Comparison of ENCODE assay signal across 12 cellular contexts in the genomic region with DNA sequence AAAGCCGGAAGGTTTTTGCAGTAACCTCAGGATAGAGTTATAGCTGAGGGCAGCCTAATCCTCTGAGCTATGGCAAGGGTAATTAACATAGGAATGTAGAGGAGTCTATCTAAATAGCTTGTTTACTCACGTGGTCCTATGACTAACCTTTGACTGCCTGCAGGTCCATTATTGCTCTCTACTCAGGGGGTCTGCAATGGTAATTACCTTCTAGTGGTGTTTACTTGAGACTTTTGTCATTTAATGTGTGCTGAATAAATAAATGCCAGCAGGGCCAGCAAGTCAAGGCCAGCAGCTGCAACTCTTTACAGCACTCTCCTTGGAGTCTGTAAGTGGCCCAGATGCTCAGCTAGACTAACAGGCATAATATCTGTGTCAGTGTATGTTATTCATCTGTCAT.
"Had no signal": no experiment of that assay in that cellular context is flagged by ENCODE, and none has a peak within 500 bp of the region (broad histone marks: within the 10 kb centered on the region; RNA-seq: fewer than 3 reads in every experiment).

No MANE protein-coding gene starts in this region.

- H3K27ac ChIP-seq: cardiac muscle cell, pancreas, stomach, thoracic aorta had no signal

- H3K4me1 ChIP-seq: pancreas, stomach had no signal

- H3K9me3 Mint-ChIP-seq: activated T-helper 17 cell treated with anti-CD3 and anti-CD28 coated beads, Interleukin-2, amount 50 U/mL, for 72 hours had no signal

- H3K27me3 Mint-ChIP-seq: activated T-helper 17 cell treated with anti-CD3 and anti-CD28 coated beads, Interleukin-2, amount 50 U/mL, for 72 hours had no signal

- H3K4me3 Mint-ChIP-seq: activated CD4-positive, alpha-beta T cell treated with anti-CD3 and anti-CD28 coated beads, Interleukin-2, amount 10 ng/mL, durations not matched to agents 7 days and 5 days; activated naive CD4-positive, alpha-beta T cell treated with anti-CD3 and anti-CD28 coated beads for 36 hours; activated T-helper 17 cell treated with anti-CD3 and anti-CD28 coated beads, Interleukin-2, amount 50 U/mL, for 72 hours; nephron progenitor cell had no signal

- H3K9me3 ChIP-seq: pancreas, thoracic aorta had no signal

- H3K27ac Mint-ChIP-seq: activated CD4-positive, alpha-beta T cell treated with anti-CD3 and anti-CD28 coated beads, Interleukin-2, amount 10 ng/mL, durations not matched to agents 7 days and 5 days; activated naive CD4-positive, alpha-beta T cell treated with anti-CD3 and anti-CD28 coated beads for 36 hours; activated T-helper 17 cell treated with anti-CD3 and anti-CD28 coated beads, Interleukin-2, amount 50 U/mL, for 72 hours; nephron progenitor cell had no signal

- DNase-seq: activated CD4-positive, alpha-beta T cell treated with anti-CD3 and anti-CD28 coated beads, Interleukin-2, amount 10 ng/mL, durations not matched to agents 7 days and 5 days; activated CD4-positive, CD25-positive, alpha-beta regulatory T cell; activated naive CD4-positive, alpha-beta T cell treated with anti-CD3 and anti-CD28 coated beads for 36 hours; activated T-cell treated with anti-CD3 and anti-CD28 coated beads for 4 hours; foreskin melanocyte; head of caudate nucleus; nephron progenitor cell; pancreas; stomach had no signal

- H3K4me1 Mint-ChIP-seq: activated CD4-positive, alpha-beta T cell treated with anti-CD3 and anti-CD28 coated beads, Interleukin-2, amount 10 ng/mL, durations not matched to agents 7 days and 5 days; activated T-helper 17 cell treated with anti-CD3 and anti-CD28 coated beads, Interleukin-2, amount 50 U/mL, for 72 hours; nephron progenitor cell had no signal

- H3K4me3 ChIP-seq: cardiac muscle cell, pancreas, stomach, thoracic aorta had no signal

- ATAC-seq: activated T-helper 17 cell treated with anti-CD3 and anti-CD28 coated beads, Interleukin-2, amount 50 U/mL, for 72 hours; pancreas had no signal

- H3K36me3 ChIP-seq: cardiac muscle cell, pancreas, stomach, thoracic aorta had no signal

- H3K27me3 ChIP-seq: cardiac muscle cell, stomach had no signal
